ENCODE assay signal across 25 cellular contexts in the genomic region with DNA sequence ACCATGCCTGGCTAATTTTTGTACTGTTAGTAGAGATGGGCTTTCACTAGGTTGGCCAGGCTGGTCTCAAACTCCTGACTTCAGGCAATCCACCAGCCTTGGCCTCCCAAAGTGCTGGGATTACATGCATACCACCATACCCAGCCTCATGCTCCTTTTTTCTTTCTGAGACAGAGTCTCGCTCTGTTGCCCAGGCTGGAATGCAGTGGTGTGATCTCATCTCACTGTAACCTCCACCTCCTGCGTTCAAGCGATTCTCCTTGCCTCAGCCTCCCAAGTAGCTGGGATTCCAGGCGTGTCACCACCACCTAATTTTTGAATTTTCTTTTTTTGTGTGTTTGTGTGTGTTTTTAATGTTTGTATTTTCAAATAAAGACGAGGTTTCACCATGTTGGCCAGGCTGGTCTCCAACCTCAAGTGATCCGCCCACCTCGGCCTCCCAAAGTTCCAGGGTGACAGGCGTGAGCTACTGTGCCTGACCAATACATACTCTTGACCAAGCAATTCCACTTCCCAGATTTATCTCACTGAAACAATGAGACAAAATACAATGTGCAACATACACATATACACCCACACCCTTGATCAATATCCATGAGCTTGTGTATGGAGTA. TPM values are rescaled to one million over a fixed set of nuclear protein-coding genes. Genes with fewer than 3 reads are reported as not detected.
DNase-seq lines count a peak whose midpoint lies in the region; ATAC-seq, FAIRE-seq and TF ChIP-seq lines count a peak whose summit lies in the region.
"Had no signal": no experiment of that assay in that cellular context is flagged by ENCODE, and none has a peak within 500 bp of the region (broad histone marks: within the 10 kb centered on the region; RNA-seq: fewer than 3 reads in every experiment).

No MANE protein-coding gene starts in this region.

- no peak overlapping the region for H3K4me3 ChIP-seq in CD4-positive, alpha-beta memory T cell (ENCODE audit: low read length in 2 of 2)
- H3K4me3 ChIP-seq in astrocyte (ENCODE audit: insufficient read depth, low read depth, low read length): no peak overlapping the region
- H3K4me3 ChIP-seq: esophagus muscularis mucosa, gastroesophageal sphincter, SK-N-MC, skin epidermis, upper lobe of left lung had no signal

- H3K36me3 ChIP-seq in CD4-positive, alpha-beta memory T cell (ENCODE audit: insufficient read depth, low read length): no peaks in the 10 kb centered on the region
- no peaks in the 10 kb centered on the region for H3K36me3 ChIP-seq in astrocyte (ENCODE audit: insufficient read depth, low read length)
- H3K36me3 ChIP-seq: BE2C, esophagus muscularis mucosa, gastroesophageal sphincter, upper lobe of left lung had no signal

- H3K27ac ChIP-seq in CD4-positive, alpha-beta memory T cell (ENCODE audit: low read depth, low read length): no peak overlapping the region
- no peak overlapping the region for H3K27ac ChIP-seq in astrocyte (ENCODE audit: low read depth, low read length)
- H3K27ac ChIP-seq: esophagus muscularis mucosa, gastroesophageal sphincter, SK-N-MC, skin epidermis, upper lobe of left lung had no signal

- H3K9ac ChIP-seq in astrocyte (ENCODE audit: low read length): no peak overlapping the region

- intact Hi-C loops in activated CD8-positive, alpha-beta T cell treated with anti-CD3 and anti-CD28 coated beads for 36 hours (cut with micrococcal nuclease): no loop called here
- intact Hi-C loops in CD4-positive, alpha-beta memory T cell (cut with micrococcal nuclease): loop anchor here (5.0 kb wide), 1 partner anchor 38 kb away; no protein-coding TSS in a partner anchor

- POLR2A ChIA-PET in activated CD8-positive, alpha-beta T cell treated with anti-CD3 and anti-CD28 coated beads for 36 hours (lab: Charles Lee): interaction anchor here (0.7 to 2.3 kb wide), 2 partner anchors 20 to 111 kb away, joined by 3 to 8 read pairs; a partner anchor contains a TSS
- POLR2A ChIA-PET in activated CD8-positive, alpha-beta T cell treated with anti-CD3 and anti-CD28 coated beads, Interleukin-2, amount 10 ng/mL, durations not matched to agents 7 days and 5 days (lab: Charles Lee): interaction anchor here (1.1 kb wide), 1 partner anchor 10 kb away, joined by 4 read pairs; no protein-coding TSS in a partner anchor
- POLR2A ChIA-PET in CD4-positive, alpha-beta memory T cell (lab: Charles Lee; ENCODE audit: partially characterized antibody): interaction anchor here (1.0 to 1.5 kb wide), 3 partner anchors 7 to 139 kb away, joined by 3 to 4 read pairs (median 4); a partner anchor contains a TSS
- POLR2A ChIA-PET in naive thymus-derived CD8-positive, alpha-beta T cell (lab: Charles Lee): interaction anchor here (0.6 to 0.7 kb wide), 2 partner anchors 65 to 312 kb away, joined by 3 read pairs; no protein-coding TSS in a partner anchor

- H4K20me1 ChIP-seq in astrocyte (ENCODE audit: insufficient read depth, low read length): peaks cover 81% of the 10 kb centered on the region

- no peaks in the 10 kb centered on the region for H3K27me3 ChIP-seq in CD4-positive, alpha-beta memory T cell (ENCODE audit: insufficient read depth, low read length)
- no peaks in the 10 kb centered on the region for H3K27me3 ChIP-seq in astrocyte (ENCODE audit: insufficient read depth, low read length)
- H3K27me3 ChIP-seq: BE2C, esophagus muscularis mucosa, gastroesophageal sphincter, upper lobe of left lung had no signal

- no peak overlapping the region for H3K4me3 Mint-ChIP-seq in activated CD8-positive, alpha-beta T cell treated with anti-CD3 and anti-CD28 coated beads for 36 hours
- H3K4me3 Mint-ChIP-seq in activated CD8-positive, alpha-beta T cell treated with anti-CD3 and anti-CD28 coated beads, Interleukin-2, amount 10 ng/mL, durations not matched to agents 7 days and 5 days: no peak overlapping the region
- H3K4me3 Mint-ChIP-seq in CD4-positive, alpha-beta memory T cell: peak overlapping the region in 5 of 8 donors; percentile 21 to 59 (median 46)
- H3K4me3 Mint-ChIP-seq in astrocyte (ENCODE audit: unreplicated experiment): peak overlapping the region; percentile 29
- H3K4me3 Mint-ChIP-seq in naive thymus-derived CD8-positive, alpha-beta T cell: peak overlapping the region in 7 of 10 donors; percentile 24 to 54 (median 43)
- H3K4me3 Mint-ChIP-seq: natural killer cell treated with Interleukin-12 subunit alpha and Interleukin-12 subunit beta and Interleukin-15 and Interleukin-18, amount 100 ng/mL, for 72 hours; T-helper 2 cell treated with Interferon-gamma antibody and Interleukin-4, amounts not matched to agents 5 μg/mL and 100 μg/mL, for 36 hours had no signal

- H2AFZ ChIP-seq in astrocyte (ENCODE audit: low read depth, low read length): no peak overlapping the region

- TF ChIP-seq CTCF in activated CD8-positive, alpha-beta T cell treated with anti-CD3 and anti-CD28 coated beads for 36 hours (IDR thresholded peaks at IDR 0.05): no peak
- no peak for TF ChIP-seq CTCF in astrocyte (IDR thresholded peaks at IDR 0.05; ENCODE audit: insufficient read depth, low read depth, low read length)

- ATAC-seq in activated CD8-positive, alpha-beta T cell treated with anti-CD3 and anti-CD28 coated beads for 36 hours: no peak
- ATAC-seq in activated CD8-positive, alpha-beta T cell treated with anti-CD3 and anti-CD28 coated beads, Interleukin-2, amount 10 ng/mL, durations not matched to agents 7 days and 5 days: no peak
- ATAC-seq in naive thymus-derived CD8-positive, alpha-beta T cell: no peak
- ATAC-seq in GM19452 (IDR thresholded peaks at IDR 0.05; ENCODE audit: unreplicated experiment) (no peak), GM18873 (IDR thresholded peaks at IDR 0.05; ENCODE audit: low FRiP score, unreplicated experiment) (no peak)
- ATAC-seq: gastroesophageal sphincter; natural killer cell treated with Interleukin-12 subunit alpha and Interleukin-12 subunit beta and Interleukin-15 and Interleukin-18, amount 100 ng/mL, for 72 hours had no signal

- no peak for DNase-seq in activated CD8-positive, alpha-beta T cell treated with anti-CD3 and anti-CD28 coated beads for 36 hours
- no peak for DNase-seq in activated CD8-positive, alpha-beta T cell treated with anti-CD3 and anti-CD28 coated beads, Interleukin-2, amount 10 ng/mL, durations not matched to agents 7 days and 5 days
- no peak for DNase-seq in CD4-positive, alpha-beta memory T cell
- DNase-seq in astrocyte (ENCODE audit: low read depth): no peak
- DNase-seq in naive thymus-derived CD8-positive, alpha-beta T cell: no peak
- DNase-seq in GM12892 (ENCODE audit: insufficient read length): no peak
- DNase-seq: activated effector memory CD4-positive, alpha-beta T cell treated with Interleukin-2 at 50 U/mL for 16 hours; aorta; BE2C; central memory CD4-positive, alpha-beta T cell; effector CD4-positive, alpha-beta T cell; NCI-H146; NCI-H2171 treated with DMSO at 0.1 percent for 48 hours; NCI-H526 treated with DMSO at 0.1 percent for 48 hours; RPMI8226; stimulated activated CD4-positive, alpha-beta T cell treated with anti-CD3 and anti-CD28 coated beads, Interleukin-2, amount 100 ng/mL, for 48 hours; upper lobe of left lung had no signal

- H3K27ac Mint-ChIP-seq in activated CD8-positive, alpha-beta T cell treated with anti-CD3 and anti-CD28 coated beads for 36 hours: peak overlapping the region; percentile 34
- no peak overlapping the region for H3K27ac Mint-ChIP-seq in activated CD8-positive, alpha-beta T cell treated with anti-CD3 and anti-CD28 coated beads, Interleukin-2, amount 10 ng/mL, durations not matched to agents 7 days and 5 days
- H3K27ac Mint-ChIP-seq in CD4-positive, alpha-beta memory T cell: peak overlapping the region in 3 of 7 donors; percentile 46 to 59 (median 57)
- no peak overlapping the region for H3K27ac Mint-ChIP-seq in astrocyte (ENCODE audit: unreplicated experiment)
- peak overlapping the region in 7 of 10 donors; percentile 20 to 72 (median 62) for H3K27ac Mint-ChIP-seq in naive thymus-derived CD8-positive, alpha-beta T cell
- H3K27ac Mint-ChIP-seq: natural killer cell treated with Interleukin-12 subunit alpha and Interleukin-12 subunit beta and Interleukin-15 and Interleukin-18, amount 100 ng/mL, for 72 hours; T-helper 2 cell treated with Interferon-gamma antibody and Interleukin-4, amounts not matched to agents 5 μg/mL and 100 μg/mL, for 36 hours had no signal

- peaks cover 77% of the 10 kb centered on the region for H3K4me1 ChIP-seq in CD4-positive, alpha-beta memory T cell (ENCODE audit: insufficient read depth, low read length)
- no peaks in the 10 kb centered on the region for H3K4me1 ChIP-seq in astrocyte (ENCODE audit: insufficient read depth, low read length)
- H3K4me1 ChIP-seq: BE2C had no signal

- FAIRE-seq in astrocyte (lab: Jason Lieb, UNC) (no peak), GM12892 (lab: Jason Lieb, UNC) (no peak)

- no peaks in the 10 kb centered on the region for H3K9me3 Mint-ChIP-seq in activated CD8-positive, alpha-beta T cell treated with anti-CD3 and anti-CD28 coated beads for 36 hours
- H3K9me3 Mint-ChIP-seq in activated CD8-positive, alpha-beta T cell treated with anti-CD3 and anti-CD28 coated beads, Interleukin-2, amount 10 ng/mL, durations not matched to agents 7 days and 5 days (ENCODE audit: insufficient read depth): no peaks in the 10 kb centered on the region
- H3K9me3 Mint-ChIP-seq in CD4-positive, alpha-beta memory T cell: no peaks in the 10 kb centered on the region
- no peaks in the 10 kb centered on the region for H3K9me3 Mint-ChIP-seq in astrocyte (ENCODE audit: unreplicated experiment)
- no peaks in the 10 kb centered on the region for H3K9me3 Mint-ChIP-seq in naive thymus-derived CD8-positive, alpha-beta T cell
- H3K9me3 Mint-ChIP-seq: natural killer cell treated with Interleukin-12 subunit alpha and Interleukin-12 subunit beta and Interleukin-15 and Interleukin-18, amount 100 ng/mL, for 72 hours; T-helper 2 cell treated with Interferon-gamma antibody and Interleukin-4, amounts not matched to agents 5 μg/mL and 100 μg/mL, for 36 hours had no signal

- H3K79me2 ChIP-seq in astrocyte (ENCODE audit: insufficient read depth, low read length): peaks cover 98% of the 10 kb centered on the region

- TF ChIP-seq POLR2A in GM12892 (IDR thresholded peaks at IDR 0.05; ENCODE audit: low read depth, low read length): no peak

- peaks cover 13% of the 10 kb centered on the region for H3K36me3 Mint-ChIP-seq in activated CD8-positive, alpha-beta T cell treated with anti-CD3 and anti-CD28 coated beads for 36 hours (ENCODE audit: low read depth)
- peaks cover 17% of the 10 kb centered on the region for H3K36me3 Mint-ChIP-seq in activated CD8-positive, alpha-beta T cell treated with anti-CD3 and anti-CD28 coated beads, Interleukin-2, amount 10 ng/mL, durations not matched to agents 7 days and 5 days (ENCODE audit: low read depth)
- peaks cover 0 to 19% of the 10 kb centered on the region in 2 donors for H3K36me3 Mint-ChIP-seq in CD4-positive, alpha-beta memory T cell
- peaks cover 1% of the 10 kb centered on the region for H3K36me3 Mint-ChIP-seq in astrocyte (ENCODE audit: low read depth, unreplicated experiment)
- H3K36me3 Mint-ChIP-seq in naive thymus-derived CD8-positive, alpha-beta T cell: peaks cover 0 to 7% (median 0%) of the 10 kb centered on the region in 3 donors

- H3K9me3 ChIP-seq in CD4-positive, alpha-beta memory T cell (ENCODE audit: control insufficient read depth in 1 of 2, low read length in 2 of 2): no peaks in the 10 kb centered on the region
- no peaks in the 10 kb centered on the region for H3K9me3 ChIP-seq in astrocyte (ENCODE audit: insufficient read depth, low read depth, low read length)
- H3K9me3 ChIP-seq: BE2C, esophagus muscularis mucosa, gastroesophageal sphincter, upper lobe of left lung had no signal

- CTCF ChIA-PET in activated CD8-positive, alpha-beta T cell treated with anti-CD3 and anti-CD28 coated beads for 36 hours (lab: Charles Lee): interaction anchor here (0.8 to 2.3 kb wide), 3 partner anchors 63 to 111 kb away, joined by 4 to 15 read pairs (median 15); a partner anchor contains a TSS
- CTCF ChIA-PET in activated CD8-positive, alpha-beta T cell treated with anti-CD3 and anti-CD28 coated beads, Interleukin-2, amount 10 ng/mL, durations not matched to agents 7 days and 5 days (lab: Charles Lee): interaction anchor here (1.2 to 2.6 kb wide), 4 partner anchors 12 to 129 kb away, joined by 3 to 10 read pairs (median 6); a partner anchor contains a TSS
- CTCF ChIA-PET in CD4-positive, alpha-beta memory T cell (lab: Charles Lee; ENCODE audit: partially characterized antibody): interaction anchor here (1.0 to 2.4 kb wide), 2 partner anchors 8 to 78 kb away, joined by 3 to 12 read pairs; no protein-coding TSS in a partner anchor

- no peaks in the 10 kb centered on the region for H3K27me3 Mint-ChIP-seq in activated CD8-positive, alpha-beta T cell treated with anti-CD3 and anti-CD28 coated beads for 36 hours
- no peaks in the 10 kb centered on the region for H3K27me3 Mint-ChIP-seq in activated CD8-positive, alpha-beta T cell treated with anti-CD3 and anti-CD28 coated beads, Interleukin-2, amount 10 ng/mL, durations not matched to agents 7 days and 5 days (ENCODE audit: low read depth)
- no peaks in the 10 kb centered on the region for H3K27me3 Mint-ChIP-seq in CD4-positive, alpha-beta memory T cell
- no peaks in the 10 kb centered on the region for H3K27me3 Mint-ChIP-seq in astrocyte (ENCODE audit: low read depth, unreplicated experiment)
- H3K27me3 Mint-ChIP-seq in naive thymus-derived CD8-positive, alpha-beta T cell: no peaks in the 10 kb centered on the region
- H3K27me3 Mint-ChIP-seq: natural killer cell treated with Interleukin-12 subunit alpha and Interleukin-12 subunit beta and Interleukin-15 and Interleukin-18, amount 100 ng/mL, for 72 hours had no signal

- H3K4me2 ChIP-seq in astrocyte (ENCODE audit: low read length): no peak overlapping the region

- peaks cover 54% of the 10 kb centered on the region for H3K4me1 Mint-ChIP-seq in activated CD8-positive, alpha-beta T cell treated with anti-CD3 and anti-CD28 coated beads for 36 hours (ENCODE audit: low read depth)
- peaks cover 50% of the 10 kb centered on the region for H3K4me1 Mint-ChIP-seq in activated CD8-positive, alpha-beta T cell treated with anti-CD3 and anti-CD28 coated beads, Interleukin-2, amount 10 ng/mL, durations not matched to agents 7 days and 5 days (ENCODE audit: low read depth)
- H3K4me1 Mint-ChIP-seq in CD4-positive, alpha-beta memory T cell: peaks cover 33 to 79% (median 55%) of the 10 kb centered on the region in 4 donors
- H3K4me1 Mint-ChIP-seq in astrocyte (ENCODE audit: low read depth, unreplicated experiment): peaks cover 19% of the 10 kb centered on the region
- peaks cover 19 to 81% (median 73%) of the 10 kb centered on the region in 4 donors for H3K4me1 Mint-ChIP-seq in naive thymus-derived CD8-positive, alpha-beta T cell

RNA-seq across cellular contexts. Expression of a gene that starts 5.0 kb away (rescaled TPM):
- total RNA-seq in activated CD8-positive, alpha-beta T cell treated with anti-CD3 and anti-CD28 coated beads for 36 hours: 100 to 1,000 TPM; 167 to 179 TPM
- total RNA-seq in activated CD8-positive, alpha-beta T cell treated with anti-CD3 and anti-CD28 coated beads, Interleukin-2, amount 10 ng/mL, durations not matched to agents 7 days and 5 days: 100 to 1,000 TPM; 166 to 178 TPM
- 100 to 1,000 TPM; 131 to 133 TPM for total RNA-seq in CD4-positive, alpha-beta memory T cell
- 100 to 1,000 TPM; 129 to 155 TPM for polyA plus RNA-seq in CD4-positive, alpha-beta memory T cell
- 152 and 168 TPM in 2 replicates for total RNA-seq in astrocyte
- total RNA-seq in naive thymus-derived CD8-positive, alpha-beta T cell: 100 to 1,000 TPM; 143 to 145 TPM
- polyA plus RNA-seq in naive thymus-derived CD8-positive, alpha-beta T cell: 100 to 1,000 TPM; 130 to 162 (median 154) TPM
- polyA plus RNA-seq in GM12892 (2012; ENCODE audit: missing spikeins): 169 TPM

RNA-seq across cellular contexts. Expression of a gene that starts 56.0 kb away (rescaled TPM):
- 10 to 100 TPM; 55.3 to 56.4 TPM for total RNA-seq in activated CD8-positive, alpha-beta T cell treated with anti-CD3 and anti-CD28 coated beads for 36 hours
- total RNA-seq in activated CD8-positive, alpha-beta T cell treated with anti-CD3 and anti-CD28 coated beads, Interleukin-2, amount 10 ng/mL, durations not matched to agents 7 days and 5 days: 10 to 100 TPM; 81.9 to 84.8 TPM
- total RNA-seq in CD4-positive, alpha-beta memory T cell: 100 to 1,000 TPM; 109 TPM
- polyA plus RNA-seq in CD4-positive, alpha-beta memory T cell: 10 to 100 TPM in 1 of 2 donors, 1 to 10 TPM in 1; 3.9 to 18.0 TPM
- total RNA-seq in astrocyte: 52.4 and 54.5 TPM in 2 replicates
- total RNA-seq in naive thymus-derived CD8-positive, alpha-beta T cell: 100 to 1,000 TPM; 102 to 108 TPM
- polyA plus RNA-seq in naive thymus-derived CD8-positive, alpha-beta T cell: 10 to 100 TPM in 2 of 3 donors, 1 to 10 TPM in 1; 8.4 to 23.5 (median 11.5) TPM
- 23.5 TPM for polyA plus RNA-seq in GM12892 (2012; ENCODE audit: missing spikeins)

Comparison
In these comparisons a context has a peak if more than half of its experiments do, and no peak if none do; other contexts are left out.
1. H3K27ac Mint-ChIP-seq: peak in activated CD8-positive, alpha-beta T cell treated with anti-CD3 and anti-CD28 coated beads for 36 hours (single experiment) and naive thymus-derived CD8-positive, alpha-beta T cell (7 of 10); none in activated CD8-positive, alpha-beta T cell treated with anti-CD3 and anti-CD28 coated beads, Interleukin-2, amount 10 ng/mL, durations not matched to agents 7 days and 5 days (single experiment) and astrocyte (single experiment).
2. H3K4me3 Mint-ChIP-seq: peak in CD4-positive, alpha-beta memory T cell (5 of 8), astrocyte (single experiment) and naive thymus-derived CD8-positive, alpha-beta T cell (7 of 10); none in activated CD8-positive, alpha-beta T cell treated with anti-CD3 and anti-CD28 coated beads for 36 hours (single experiment) and activated CD8-positive, alpha-beta T cell treated with anti-CD3 and anti-CD28 coated beads, Interleukin-2, amount 10 ng/mL, durations not matched to agents 7 days and 5 days (single experiment).